Comparison of ENCODE assay signal across 6 cellular contexts in the genomic region with DNA sequence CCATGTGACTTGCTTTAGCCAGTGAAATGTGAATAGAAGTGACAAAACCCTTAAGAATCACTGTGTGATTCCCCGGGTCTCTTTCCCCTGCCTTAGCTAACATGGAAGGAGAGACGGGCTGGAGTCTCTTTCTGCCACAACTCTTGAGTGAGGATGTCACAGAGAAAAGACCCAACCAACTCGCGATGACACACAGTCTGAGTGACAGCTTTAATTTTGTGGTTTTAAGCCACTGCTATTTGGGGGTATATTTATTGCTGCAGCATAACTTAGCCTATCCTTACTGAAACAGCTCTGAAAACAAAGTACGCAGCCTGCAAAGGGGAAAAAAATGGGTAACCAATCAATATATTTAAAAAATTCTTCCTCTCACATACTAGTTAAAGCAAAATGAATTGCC.
"Had no signal": no experiment of that assay in that cellular context is flagged by ENCODE, and none has a peak within 500 bp of the region (broad histone marks: within the 10 kb centered on the region; RNA-seq: fewer than 3 reads in every experiment).

No MANE protein-coding gene starts in this region.

- DNase-seq: IMR-90, KBM-7, KG1 had no signal

- H3K27me3 Mint-ChIP-seq: IgD-negative memory B cell had no signal

- H3K36me3 Mint-ChIP-seq: IgD-negative memory B cell had no signal

- H3K4me1 Mint-ChIP-seq: IgD-negative memory B cell had no signal

- H3K27ac ChIP-seq: HL-60 had no signal

- H3K27ac Mint-ChIP-seq: IgD-negative memory B cell had no signal

- FAIRE-seq: HTR-8/SVneo had no signal

- H3K4me3 Mint-ChIP-seq: IgD-negative memory B cell had no signal
